ENCODE assay signal across 36 cellular contexts in genomic region chr2:226895579-226895978, GRCh38.
"Had no signal": no experiment of that assay in that cellular context is flagged by ENCODE, and none has a peak within 500 bp of the region (broad histone marks: within the 10 kb centered on the region; RNA-seq: fewer than 3 reads in every experiment).

No MANE protein-coding gene starts in this region.

- H3K4me1 ChIP-seq: ascending aorta, breast epithelium, gastrocnemius medialis had no signal

- FAIRE-seq: colon had no signal

- H3K9me3 Mint-ChIP-seq: activated CD4-positive, alpha-beta memory T cell treated with anti-CD3 and anti-CD28 coated beads for 36 hours; activated naive CD4-positive, alpha-beta T cell treated with anti-CD3 and anti-CD28 coated beads for 36 hours; activated naive CD4-positive, alpha-beta T cell treated with anti-CD3 and anti-CD28 coated beads, Interleukin-2, amount 50 U/mL, for 24 hours; activated naive CD8-positive, alpha-beta T cell treated with anti-CD3 and anti-CD28 coated beads for 36 hours; activated naive CD8-positive, alpha-beta T cell treated with anti-CD3 and anti-CD28 coated beads, Interleukin-2, amount 50 U/mL, for 24 hours; activated T-helper 1 cell treated with anti-CD3 and anti-CD28 coated beads, Interleukin-12 subunit alpha, Interleukin-12 subunit beta, Interleukin-2, Interleukin-4 antibody, amounts not matched to agents 30 ng/mL and 10 ng/mL and 1 ng/mL, durations not matched to agents 14 hours and 24 hours and 36 hours; activated T-helper 2 cell treated with anti-CD3 and anti-CD28 coated beads, Interferon-gamma antibody, Interleukin-2, Interleukin-4, amounts not matched to agents 10 μg/mL and 5 μg/mL and 100 μg/mL, durations not matched to agents 14 hours and 24 hours and 36 hours; brain; effector memory CD8-positive, alpha-beta T cell; T-helper 2 cell treated with Interferon-gamma antibody and Interleukin-4, amounts not matched to agents 5 μg/mL and 100 μg/mL, for 36 hours had no signal

- H3K36me3 ChIP-seq: breast epithelium, cardiac muscle cell, esophagus muscularis mucosa, gastrocnemius medialis, WERI-Rb-1 had no signal

- H3K27me3 ChIP-seq: ascending aorta, breast epithelium, cardiac muscle cell, esophagus muscularis mucosa, foreskin keratinocyte, gastrocnemius medialis had no signal

- H3K4me3 ChIP-seq: ascending aorta, breast epithelium, cardiac muscle cell, esophagus muscularis mucosa, gastrocnemius medialis had no signal

- H3K4me1 Mint-ChIP-seq: activated CD4-positive, alpha-beta T cell treated with anti-CD3 and anti-CD28 coated beads for 36 hours; activated CD4-positive, alpha-beta T cell treated with anti-CD3 and anti-CD28 coated beads, Interleukin-2, amount 10 ng/mL, durations not matched to agents 24 days and 14 days; activated CD8-positive, alpha-beta memory T cell treated with anti-CD3 and anti-CD28 coated beads, Interleukin-2, amount 10 ng/mL, durations not matched to agents 7 days and 5 days; activated naive CD4-positive, alpha-beta T cell treated with anti-CD3 and anti-CD28 coated beads, Interleukin-2, amount 50 U/mL, for 24 hours; activated naive CD8-positive, alpha-beta T cell treated with anti-CD3 and anti-CD28 coated beads, Interleukin-2, amount 50 U/mL, for 24 hours; T-helper 17 cell had no signal

- H3K27me3 Mint-ChIP-seq: activated CD4-positive, alpha-beta memory T cell treated with anti-CD3 and anti-CD28 coated beads for 36 hours; activated CD4-positive, alpha-beta T cell treated with anti-CD3 and anti-CD28 coated beads for 36 hours; activated CD4-positive, alpha-beta T cell treated with anti-CD3 and anti-CD28 coated beads, Interleukin-2, amount 10 ng/mL, durations not matched to agents 24 days and 14 days; activated CD8-positive, alpha-beta memory T cell treated with anti-CD3 and anti-CD28 coated beads, Interleukin-2, amount 10 ng/mL, durations not matched to agents 7 days and 5 days; activated naive CD4-positive, alpha-beta T cell treated with anti-CD3 and anti-CD28 coated beads, Interleukin-2, amount 50 U/mL, for 24 hours; activated naive CD8-positive, alpha-beta T cell treated with anti-CD3 and anti-CD28 coated beads for 36 hours; activated naive CD8-positive, alpha-beta T cell treated with anti-CD3 and anti-CD28 coated beads, Interleukin-2, amount 50 U/mL, for 24 hours; brain; effector memory CD8-positive, alpha-beta T cell; T-helper 17 cell had no signal

- H3K4me3 Mint-ChIP-seq: activated CD4-positive, alpha-beta memory T cell treated with anti-CD3 and anti-CD28 coated beads for 36 hours; activated CD4-positive, alpha-beta T cell treated with anti-CD3 and anti-CD28 coated beads for 36 hours; activated CD4-positive, alpha-beta T cell treated with anti-CD3 and anti-CD28 coated beads, Interleukin-2, amount 10 ng/mL, durations not matched to agents 24 days and 14 days; activated CD8-positive, alpha-beta memory T cell treated with anti-CD3 and anti-CD28 coated beads, Interleukin-2, amount 10 ng/mL, durations not matched to agents 7 days and 5 days; activated CD8-positive, alpha-beta T cell treated with anti-CD3 and anti-CD28 coated beads, Interleukin-2, amount 10 ng/mL, durations not matched to agents 7 days and 5 days; activated naive CD4-positive, alpha-beta T cell treated with anti-CD3 and anti-CD28 coated beads for 36 hours; activated naive CD4-positive, alpha-beta T cell treated with anti-CD3 and anti-CD28 coated beads, Interleukin-2, amount 50 U/mL, for 24 hours; activated naive CD8-positive, alpha-beta T cell treated with anti-CD3 and anti-CD28 coated beads for 36 hours; activated naive CD8-positive, alpha-beta T cell treated with anti-CD3 and anti-CD28 coated beads, Interleukin-2, amount 50 U/mL, for 24 hours; activated T-helper 1 cell treated with anti-CD3 and anti-CD28 coated beads, Interleukin-12 subunit alpha, Interleukin-12 subunit beta, Interleukin-2, Interleukin-4 antibody, amounts not matched to agents 30 ng/mL and 10 ng/mL and 1 ng/mL, durations not matched to agents 14 hours and 24 hours and 36 hours; brain; effector memory CD8-positive, alpha-beta T cell; T-helper 17 cell; T-helper 2 cell treated with Interferon-gamma antibody and Interleukin-4, amounts not matched to agents 5 μg/mL and 100 μg/mL, for 36 hours had no signal

- H3K9me3 ChIP-seq: ascending aorta, breast epithelium, esophagus muscularis mucosa, gastrocnemius medialis had no signal

- H3K27ac Mint-ChIP-seq: activated CD4-positive, alpha-beta memory T cell treated with anti-CD3 and anti-CD28 coated beads for 36 hours; activated CD4-positive, alpha-beta T cell treated with anti-CD3 and anti-CD28 coated beads for 36 hours; activated CD4-positive, alpha-beta T cell treated with anti-CD3 and anti-CD28 coated beads, Interleukin-2, amount 10 ng/mL, durations not matched to agents 24 days and 14 days; activated CD8-positive, alpha-beta memory T cell treated with anti-CD3 and anti-CD28 coated beads, Interleukin-2, amount 10 ng/mL, durations not matched to agents 7 days and 5 days; activated CD8-positive, alpha-beta T cell treated with anti-CD3 and anti-CD28 coated beads, Interleukin-2, amount 10 ng/mL, durations not matched to agents 7 days and 5 days; activated naive CD4-positive, alpha-beta T cell treated with anti-CD3 and anti-CD28 coated beads for 36 hours; activated naive CD4-positive, alpha-beta T cell treated with anti-CD3 and anti-CD28 coated beads, Interleukin-2, amount 50 U/mL, for 24 hours; activated naive CD8-positive, alpha-beta T cell treated with anti-CD3 and anti-CD28 coated beads for 36 hours; activated naive CD8-positive, alpha-beta T cell treated with anti-CD3 and anti-CD28 coated beads, Interleukin-2, amount 50 U/mL, for 24 hours; activated T-helper 1 cell treated with anti-CD3 and anti-CD28 coated beads, Interleukin-12 subunit alpha, Interleukin-12 subunit beta, Interleukin-2, Interleukin-4 antibody, amounts not matched to agents 30 ng/mL and 10 ng/mL and 1 ng/mL, durations not matched to agents 14 hours and 24 hours and 36 hours; activated T-helper 2 cell treated with anti-CD3 and anti-CD28 coated beads, Interferon-gamma antibody, Interleukin-2, Interleukin-4, amounts not matched to agents 10 μg/mL and 5 μg/mL and 100 μg/mL, durations not matched to agents 14 hours and 24 hours and 36 hours; effector memory CD8-positive, alpha-beta T cell; T-helper 17 cell; T-helper 2 cell treated with Interferon-gamma antibody and Interleukin-4, amounts not matched to agents 5 μg/mL and 100 μg/mL, for 36 hours had no signal

- ATAC-seq: activated CD4-positive, alpha-beta T cell treated with anti-CD3 and anti-CD28 coated beads for 36 hours; activated CD8-positive, alpha-beta memory T cell treated with anti-CD3 and anti-CD28 coated beads, Interleukin-2, amount 10 ng/mL, durations not matched to agents 7 days and 5 days; activated CD8-positive, alpha-beta T cell treated with anti-CD3 and anti-CD28 coated beads, Interleukin-2, amount 10 ng/mL, durations not matched to agents 7 days and 5 days; activated naive CD8-positive, alpha-beta T cell treated with anti-CD3 and anti-CD28 coated beads, Interleukin-2, amount 50 U/mL, for 24 hours; effector memory CD8-positive, alpha-beta T cell; foreskin keratinocyte; gastrocnemius medialis; T-helper 17 cell had no signal

- H3K27ac ChIP-seq: ascending aorta, breast epithelium, cardiac muscle cell, foreskin keratinocyte, gastrocnemius medialis, WERI-Rb-1 had no signal

- DNase-seq: activated CD4-positive, alpha-beta memory T cell treated with anti-CD3 and anti-CD28 coated beads for 36 hours; activated CD4-positive, alpha-beta T cell treated with anti-CD3 and anti-CD28 coated beads for 36 hours; activated CD4-positive, alpha-beta T cell treated with anti-CD3 and anti-CD28 coated beads, Interleukin-2, amount 10 ng/mL, durations not matched to agents 24 days and 14 days; activated CD4-positive, CD25-positive, alpha-beta regulatory T cell; activated CD4-positive, CD25-positive, alpha-beta regulatory T cell treated with anti-CD3 and anti-CD28 coated beads, Interleukin-2, amount 50 U/mL, for 72 hours; activated CD8-positive, alpha-beta memory T cell treated with anti-CD3 and anti-CD28 coated beads, Interleukin-2, amount 10 ng/mL, durations not matched to agents 7 days and 5 days; activated CD8-positive, alpha-beta memory T cell treated with anti-CD3 and anti-CD28 coated beads, Interleukin-2, amount 50 U/mL, for 4 hours; activated CD8-positive, alpha-beta T cell treated with anti-CD3 and anti-CD28 coated beads, Interleukin-2, amount 10 ng/mL, durations not matched to agents 7 days and 5 days; activated effector memory CD4-positive, alpha-beta T cell treated with anti-CD3 and anti-CD28 coated beads, Interleukin-2, amount 50 U/mL, for 16 hours; activated naive CD4-positive, alpha-beta T cell treated with anti-CD3 and anti-CD28 coated beads for 36 hours; activated naive CD8-positive, alpha-beta T cell treated with anti-CD3 and anti-CD28 coated beads for 36 hours; activated naive CD8-positive, alpha-beta T cell treated with anti-CD3 and anti-CD28 coated beads, Interleukin-2, amount 50 U/mL, for 24 hours; activated T-cell treated with anti-CD3 and anti-CD28 coated beads, Interleukin-2, amount 50 U/mL, for 1 hour; activated T-cell treated with anti-CD3 and anti-CD28 coated beads, Interleukin-2, amount 50 U/mL, for 48 hours; cortex of kidney; dermis blood vessel endothelial cell; effector CD4-positive, alpha-beta T cell; effector memory CD8-positive, alpha-beta T cell; erythroblast; foreskin keratinocyte; gastrocnemius medialis; glutamatergic neuron; T-helper 1 cell; T-helper 17 cell; T1000; WERI-Rb-1 had no signal
